In the genomic region with DNA sequence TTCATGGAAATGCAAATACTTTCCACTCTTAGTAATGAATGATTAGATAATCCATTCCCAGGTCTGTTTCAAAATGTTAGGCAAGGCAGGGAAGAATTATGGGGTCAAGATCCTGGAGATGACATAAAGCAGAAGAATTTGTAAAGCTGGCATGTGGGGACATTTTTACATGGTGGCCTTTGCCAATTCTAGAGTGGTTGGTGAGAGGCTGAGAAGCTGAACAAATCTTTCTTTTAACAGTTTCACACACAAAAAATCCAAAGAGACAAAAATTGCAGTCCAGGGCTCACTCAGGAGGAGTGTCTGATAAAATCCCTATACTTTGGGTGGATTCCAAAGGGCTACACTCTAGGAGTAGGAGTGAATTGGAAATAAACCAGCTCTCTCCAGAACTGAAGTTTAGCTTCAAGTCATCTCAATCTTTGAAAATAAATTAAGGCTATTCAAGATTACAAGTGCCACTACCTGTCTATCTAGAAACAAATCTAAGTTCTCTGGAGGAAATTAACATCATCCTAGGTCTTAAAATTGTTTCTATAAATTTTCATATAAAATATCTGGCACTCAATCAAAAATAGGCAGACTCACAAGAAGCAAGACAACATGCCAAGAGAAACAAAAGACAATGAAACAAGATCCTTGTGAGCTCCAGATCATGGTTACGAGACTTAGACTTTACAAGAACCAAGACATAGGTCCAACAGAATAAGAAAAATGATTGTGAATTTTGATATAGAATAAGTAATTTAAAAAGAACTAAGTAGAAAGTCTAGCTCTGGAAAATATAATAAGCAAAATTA, we compare ENCODE assay signal across 1 cellular context.
TF ChIP-seq lines count a peak whose summit lies in the region.

No MANE protein-coding gene starts in this region.

TF ChIP-seq in SK-N-SH, 30 proteins besides CTCF, POLR2A, EP300 and RAD21 (continued from another document):
- TF ChIP-seq USF1 (IDR thresholded peaks at IDR 0.05; ENCODE audit: borderline replicate concordance, low read depth), result no peak
- no peak for TF ChIP-seq TAF1 (IDR thresholded peaks at IDR 0.05; ENCODE audit: borderline replicate concordance, low read depth, low read length)
- TF ChIP-seq FOSL2 (IDR thresholded peaks at IDR 0.05; ENCODE audit: borderline replicate concordance, low read depth), result no peak
- no peak for TF ChIP-seq JUND (IDR thresholded peaks at IDR 0.05)
- TF ChIP-seq MEF2A (IDR thresholded peaks at IDR 0.05; ENCODE audit: borderline replicate concordance, low read depth), result no peak
- TF ChIP-seq TCF12 (IDR thresholded peaks at IDR 0.05), result no peak
